In genomic region chr11:70270104-70270876, GRCh38 we compare ENCODE assay signal across 8 cellular contexts. TPM values are rescaled to one million over a fixed set of nuclear protein-coding genes. Genes with fewer than 3 reads are reported as not detected.
A peak's percentile ranks its signal among the peaks of the same experiment; 100 is the strongest.
DNase-seq lines count a peak whose midpoint lies in the region; ATAC-seq and TF ChIP-seq lines count a peak whose summit lies in the region.

Gene PPFIA1, plus strand, starts transcription at chr11:70270690. Its CDS starts 1,483 bp downstream, at chr11:70272173.

- DNase-seq in AG09319 (ENCODE audit: extremely low read depth, low read depth) (peak; percentile 81), NCI-H226 (peak; percentile 91), activated B cell treated with CpG ODN at 0.5 μM for 24 hours (peak; percentile 98), cardiac fibroblast (ENCODE audit: low read depth in 2 of 2) (peak; percentile 92 to 96), inferior parietal cortex (ENCODE audit: extremely low spot score) (peak; percentile 93), spleen (peak; percentile 98)

- peak in 2 of 3 donors; percentile 62 to 79 for TF ChIP-seq POLR2A in spleen (IDR thresholded peaks at IDR 0.05)

- POLR2A ChIA-PET in activated B cell treated with CpG ODN at 0.5 μM for 24 hours (lab: Charles Lee), result interaction anchor here (0.5 to 1.1 kb wide), 2 partner anchors 67 to 70 kb away, joined by 3 to 5 read pairs; partner anchors contain the start of gene FADD

- H3K4me3 ChIP-seq in cardiac fibroblast (replicated peaks in 1 of 2; ENCODE audit: low read depth in 2 of 2, low read length in 2 of 2) (peak within 1 kb of the TSS; percentile 84 to 96), spleen (peak within 1 kb of the TSS; percentile 84 to 97 (median 93))

- ATAC-seq in GM19023 (IDR thresholded peaks at IDR 0.05; ENCODE audit: unreplicated experiment) (peak; percentile 91), HG03196 (IDR thresholded peaks at IDR 0.05; ENCODE audit: unreplicated experiment) (peak; percentile 89), activated B cell treated with CpG ODN at 0.5 μM for 24 hours (ENCODE audit: low read depth) (peak; percentile 94)

- H3K27ac Mint-ChIP-seq in activated B cell treated with CpG ODN at 0.5 μM for 24 hours, result no peak within 1 kb of the TSS

- H3K4me1 Mint-ChIP-seq in activated B cell treated with CpG ODN at 0.5 μM for 24 hours, result peaks cover 33% of the 10 kb centered on the region

- H3K27me3 Mint-ChIP-seq in activated B cell treated with CpG ODN at 0.5 μM for 24 hours, result peaks cover 9% of the 10 kb centered on the region

- H3K9me3 Mint-ChIP-seq in activated B cell treated with CpG ODN at 0.5 μM for 24 hours, result no peaks in the 10 kb centered on the region

- H3K4me1 ChIP-seq in spleen, result peaks cover 12 to 54% (median 42%) of the 10 kb centered on the region in 6 donors

- 0 to 1% (median 1%) methylated on average over 21 to 99 of the region's 99 CpGs for WGBS in spleen, 5 donors

- no peaks in the 10 kb centered on the region for H3K9me3 ChIP-seq in spleen

- no peak for TF ChIP-seq CTCF in AG09319 (IDR thresholded peaks at IDR 0.05; ENCODE audit: low read depth, low read length)
- no peak for TF ChIP-seq CTCF in activated B cell treated with CpG ODN at 0.5 μM for 24 hours (IDR thresholded peaks at IDR 0.05)
- no peak for TF ChIP-seq CTCF in cardiac fibroblast (IDR thresholded peaks at IDR 0.05; ENCODE audit: low read depth, low read length)
- TF ChIP-seq CTCF in spleen (IDR thresholded peaks at IDR 0.05 in 8 of 11, conservative IDR thresholded peaks at IDR 0.05 in 3 of 11), result peak in 2 of 11 experiments; percentile 33 to 37

- H3K4me3 Mint-ChIP-seq in activated B cell treated with CpG ODN at 0.5 μM for 24 hours, result peak within 1 kb of the TSS; percentile 86

- peak within 1 kb of the TSS; percentile 70 to 97 (median 92) for H3K27ac ChIP-seq in spleen

- CTCF ChIA-PET in activated B cell treated with CpG ODN at 0.5 μM for 24 hours (lab: Charles Lee), result interaction anchor here (1.3 kb wide), 1 partner anchor 74 kb away, joined by 4 read pairs; no protein-coding TSS in a partner anchor

- H3K27me3 ChIP-seq in spleen (replicated peaks in 1 of 7), result peaks cover 0 to 39% (median 3%) of the 10 kb centered on the region in 7 donors

- H3K36me3 Mint-ChIP-seq in activated B cell treated with CpG ODN at 0.5 μM for 24 hours (ENCODE audit: low read depth), result peaks cover 28% of the 10 kb centered on the region

- intact Hi-C loops in activated B cell treated with CpG ODN at 0.5 μM for 24 hours (cut with micrococcal nuclease), result loop anchor here (1.0 to 5.0 kb wide), 4 partner anchors 66 to 1179 kb away; partner anchors contain the start of genes CTTN, DHCR7 and LTO1
- intact Hi-C loops in spleen (cut with DNase I; ENCODE audit: low total_unique reads), result no loop called here

- H3K36me3 ChIP-seq in spleen, result peaks cover 0 to 35% (median 16%) of the 10 kb centered on the region in 6 donors

RNA-seq across cellular contexts. Expression of gene PPFIA1, which starts in this region (rescaled TPM):
- total RNA-seq in activated B cell treated with CpG ODN at 0.5 μM for 24 hours (52.3 and 53.3 TPM in 2 replicates), spleen (10 to 100 TPM; 46.1 to 73.5 (median 64.6) TPM)
- 10 to 100 TPM in 2 of 3 donors, 1 to 10 TPM in 1; 7.6 to 18.4 (median 18.3) TPM for polyA plus RNA-seq in spleen

Comparison
In these comparisons a context has a peak if more than half of its experiments do, and no peak if none do; other contexts are left out.
1. Peak in every context shown above with its lines: DNase-seq, ATAC-seq, H3K4me3 ChIP-seq and H3K27ac ChIP-seq.